ENCODE assay signal across 8 cellular contexts in genomic region chr9:133114886-133115603, GRCh38.
DNase-seq lines count a peak whose midpoint lies in the region; ATAC-seq and TF ChIP-seq lines count a peak whose summit lies in the region.

No MANE protein-coding gene starts in this region.

- H3K27ac Mint-ChIP-seq in effector memory CD8-positive, alpha-beta T cell: peak overlapping the region; percentile 96 to 97

- peak overlapping the region; percentile 55 for H3K4me3 ChIP-seq in GM12864 (ENCODE audit: low read depth, low read length)

- H3K27me3 Mint-ChIP-seq in effector memory CD8-positive, alpha-beta T cell: no peaks in the 10 kb centered on the region

- peaks cover 47 to 64% of the 10 kb centered on the region in 2 donors for H3K4me1 Mint-ChIP-seq in effector memory CD8-positive, alpha-beta T cell (ENCODE audit: low read depth in 2 of 2)

- no peak for DNase-seq in GM12864 (ENCODE audit: low read depth)
- peak; percentile 84 for DNase-seq in NCI-H2171 treated with DMSO at 0.1 percent for 48 hours (lab: John Stamatoyannopoulos, UW)
- DNase-seq in effector memory CD8-positive, alpha-beta T cell: no peak
- DNase-seq in retina: peak; percentile 72
- DNase-seq in NCI-H2227 (lab: John Stamatoyannopoulos, UW; ENCODE audit: unreplicated experiment): no peak
- DNase-seq in activated CD4-positive, CD25-positive, alpha-beta regulatory T cell treated with anti-CD3 and anti-CD28 coated beads, Interleukin-2, amount 50 U/mL, for 72 hours: no peak
- no peak for DNase-seq in islet precursor cell

- peaks cover 94% of the 10 kb centered on the region for H3K36me3 Mint-ChIP-seq in effector memory CD8-positive, alpha-beta T cell (ENCODE audit: insufficient read depth)

- no peak for ATAC-seq in effector memory CD8-positive, alpha-beta T cell (replicated peaks)
- ATAC-seq in GM18870 (IDR thresholded peaks at IDR 0.05; ENCODE audit: unreplicated experiment): no peak

- H3K9me3 Mint-ChIP-seq in effector memory CD8-positive, alpha-beta T cell: no peaks in the 10 kb centered on the region

- TF ChIP-seq CTCF in GM12864 (IDR thresholded peaks at IDR 0.05; ENCODE audit: low read depth, low read length, missing control alignments): no peak

- H3K4me3 Mint-ChIP-seq in effector memory CD8-positive, alpha-beta T cell: peak overlapping the region; percentile 75 to 76

Comparison
In these comparisons a context has a peak if more than half of its experiments do, and no peak if none do; other contexts are left out.
1. DNase-seq: peak in NCI-H2171 treated with DMSO at 0.1 percent for 48 hours (single experiment) and retina (single experiment); none in GM12864 (single experiment), effector memory CD8-positive, alpha-beta T cell (0 of 3), NCI-H2227 (single experiment), activated CD4-positive, CD25-positive, alpha-beta regulatory T cell treated with anti-CD3 and anti-CD28 coated beads, Interleukin-2, amount 50 U/mL, for 72 hours (single experiment) and islet precursor cell (single experiment).